8 cellular contexts compared by ENCODE assay signal in the genomic region with DNA sequence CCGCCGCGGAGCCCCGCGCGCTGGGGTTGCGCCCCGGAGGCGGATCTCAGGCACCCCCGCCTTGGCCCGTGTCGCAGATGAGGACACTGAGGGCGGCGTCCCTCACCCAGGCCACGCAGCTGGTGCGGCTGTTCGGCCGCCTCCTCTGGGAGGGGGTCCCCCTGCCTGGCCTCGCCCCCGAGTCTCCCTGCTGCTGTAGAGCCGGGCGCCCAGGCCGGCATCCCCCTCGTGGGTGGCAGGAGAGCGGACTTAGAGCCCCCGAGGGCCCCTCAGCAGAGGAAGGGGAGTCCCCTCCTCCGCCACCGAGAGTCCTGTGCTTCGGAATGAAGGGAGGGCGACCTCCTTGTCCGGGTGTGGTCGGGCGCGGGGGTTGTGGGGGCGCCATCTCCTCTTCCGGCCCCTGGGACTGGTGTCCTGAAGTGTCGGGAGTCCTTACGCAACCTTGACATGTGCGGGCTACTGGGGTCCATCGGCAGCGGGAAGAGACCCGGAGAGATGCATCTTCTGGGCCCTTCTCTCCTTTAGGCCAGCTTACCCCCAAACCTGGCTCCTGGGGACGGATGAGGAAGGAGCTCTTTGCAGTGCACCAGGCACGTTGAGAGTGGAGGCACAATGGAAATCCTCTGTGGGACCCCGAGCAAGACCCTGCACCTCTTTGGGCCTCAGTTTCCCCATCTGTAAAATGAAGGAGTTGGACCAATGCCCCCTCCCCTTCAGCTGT. TPM values are rescaled to one million over a fixed set of nuclear protein-coding genes. Genes with fewer than 3 reads are reported as not detected.
DNase-seq lines count a peak whose midpoint lies in the region; FAIRE-seq and TF ChIP-seq lines count a peak whose summit lies in the region.

No MANE protein-coding gene starts in this region.

- H3K36me3 ChIP-seq in H7 (replicated peaks; ENCODE audit: control insufficient read depth, insufficient read depth, low read length) (no peaks in the 10 kb centered on the region), SU-DHL-6 (ENCODE audit: low read length) (no peaks in the 10 kb centered on the region), endothelial cell of umbilical vein (ENCODE audit: control insufficient read depth in 2 of 2, extremely low read depth in 1 of 2, insufficient read depth in 2 of 2, low read length in 2 of 2) (no peaks in the 10 kb centered on the region)

- TF ChIP-seq CTCF in C4-2B (conservative IDR thresholded peaks at IDR 0.05) (no peak), SU-DHL-6 (IDR thresholded peaks at IDR 0.05; ENCODE audit: insufficient read depth, low read length, poor library complexity, severe bottlenecking) (no peak), endothelial cell of umbilical vein (IDR thresholded peaks at IDR 0.05; ENCODE audit: extremely low read depth in 1 of 2, insufficient read depth in 1 of 2, low read depth in 1 of 2, low read length in 2 of 2) (no peak), nephron (IDR thresholded peaks at IDR 0.05; ENCODE audit: unreplicated experiment in 3 of 3) (no peak)

- intact Hi-C loops in endothelial cell of umbilical vein (cut with micrococcal nuclease): loop anchor here (1.0 to 5.0 kb wide), 2 partner anchors 100 to 221 kb away; no protein-coding TSS in a partner anchor

- peak overlapping the region; percentile 84 for H3K27ac ChIP-seq in C4-2B
- H3K27ac ChIP-seq in SU-DHL-6 (ENCODE audit: low read depth, low read length): no peak overlapping the region
- H3K27ac ChIP-seq in endothelial cell of umbilical vein (ENCODE audit: insufficient read depth, low read depth, low read length): no peak overlapping the region

- H2AFZ ChIP-seq in SU-DHL-6 (ENCODE audit: low read depth, low read length, severe bottlenecking): peak overlapping the region; percentile 99
- peak overlapping the region; percentile 95 for H2AFZ ChIP-seq in endothelial cell of umbilical vein (ENCODE audit: low read depth, low read length)

- no peaks in the 10 kb centered on the region for H3K36me3 Mint-ChIP-seq in nephron (ENCODE audit: low read depth)

- dilution Hi-C loops in endothelial cell of umbilical vein (cut with MboI; ENCODE audit: extremely low pct_ligation_motif_present, low sequenced_read_pairs): loop anchor here (25.0 kb wide), 1 partner anchor 180 kb away; no protein-coding TSS in a partner anchor

- H4K20me1 ChIP-seq in SU-DHL-6 (ENCODE audit: low read depth, low read length): no peaks in the 10 kb centered on the region
- H4K20me1 ChIP-seq in endothelial cell of umbilical vein (replicated peaks; ENCODE audit: control insufficient read depth, extremely low read depth, insufficient read depth, low read length): no peaks in the 10 kb centered on the region

- no peak for TF ChIP-seq POLR2A in endothelial cell of umbilical vein (IDR thresholded peaks at IDR 0.05; ENCODE audit: low read depth, low read length)

- H3K9ac ChIP-seq in SU-DHL-6 (ENCODE audit: low read length) (peak overlapping the region; percentile 72), endothelial cell of umbilical vein (replicated peaks; ENCODE audit: extremely low read depth, insufficient read depth, low read length) (no peak overlapping the region)

- H3K27me3 Mint-ChIP-seq in nephron (ENCODE audit: low read depth): peaks cover 64% of the 10 kb centered on the region

- peaks cover 34% of the 10 kb centered on the region for H3K27me3 ChIP-seq in H7 (ENCODE audit: control insufficient read depth, insufficient read depth, low read length)
- H3K27me3 ChIP-seq in SU-DHL-6 (ENCODE audit: low read length): no peaks in the 10 kb centered on the region
- peaks cover 0 to 3% of the 10 kb centered on the region in 2 experiments for H3K27me3 ChIP-seq in endothelial cell of umbilical vein (ENCODE audit: control insufficient read depth in 2 of 2, insufficient read depth in 2 of 2, low read length in 2 of 2)

- no peaks in the 10 kb centered on the region for H3K9me1 ChIP-seq in endothelial cell of umbilical vein (replicated peaks; ENCODE audit: control insufficient read depth, extremely low read depth, insufficient read depth, low read length)

- peak overlapping the region; percentile 90 for H3K4me2 ChIP-seq in SU-DHL-6 (ENCODE audit: low read depth, low read length, poor library complexity, severe bottlenecking)
- peak overlapping the region; percentile 72 for H3K4me2 ChIP-seq in endothelial cell of umbilical vein (ENCODE audit: insufficient read depth, low read length)

- peak overlapping the region; percentile 60 for H3K4me3 ChIP-seq in H7 (ENCODE audit: insufficient read depth, low read depth, low read length)
- H3K4me3 ChIP-seq in SU-DHL-6 (ENCODE audit: insufficient read depth, low read length, poor library complexity, severe bottlenecking): peak overlapping the region; percentile 68
- H3K4me3 ChIP-seq in endothelial cell of umbilical vein (replicated peaks in 1 of 3; ENCODE audit: insufficient read depth in 1 of 3, low read depth in 1 of 3, low read length in 3 of 3): peak overlapping the region; percentile 30 to 43 (median 35)

- peaks cover 5% of the 10 kb centered on the region for H3K4me1 Mint-ChIP-seq in nephron

- peaks cover 11% of the 10 kb centered on the region for H3K4me1 ChIP-seq in endothelial cell of umbilical vein (ENCODE audit: control insufficient read depth, extremely low read depth, insufficient read depth, low read length)

- POLR2A ChIA-PET in endothelial cell of umbilical vein (lab: Charles Lee): no interaction called here

- H3K79me2 ChIP-seq in SU-DHL-6 (ENCODE audit: insufficient read depth, low read length) (no peaks in the 10 kb centered on the region), endothelial cell of umbilical vein (ENCODE audit: control insufficient read depth, insufficient read depth, low read length) (no peaks in the 10 kb centered on the region)

- no peaks in the 10 kb centered on the region for H3K9me2 ChIP-seq in SU-DHL-6 (replicated peaks; ENCODE audit: insufficient read depth, low read length)

- no peaks in the 10 kb centered on the region for H3K9me3 Mint-ChIP-seq in nephron

- CTCF ChIA-PET in endothelial cell of umbilical vein (lab: Charles Lee): interaction anchor here (1.0 to 3.3 kb wide), 15 partner anchors 9 to 267 kb away, joined by 3 to 163 read pairs (median 5); a partner anchor contains a TSS

- no peaks in the 10 kb centered on the region for H3K9me3 ChIP-seq in SU-DHL-6 (ENCODE audit: insufficient read depth, low read length)
- H3K9me3 ChIP-seq in endothelial cell of umbilical vein (replicated peaks; ENCODE audit: control insufficient read depth, insufficient read depth, low read length): no peaks in the 10 kb centered on the region

- DNase-seq in H7 (peak; percentile 88), endothelial cell of umbilical vein (ENCODE audit: low read depth, low spot score) (peak; percentile 23), T-helper 9 cell (no peak), epidermal melanocyte (ENCODE audit: insufficient read length, low spot score) (no peak), NCI-H1436 (lab: John Stamatoyannopoulos, UW) (no peak)

- H3K4me3 Mint-ChIP-seq in nephron: peak overlapping the region; percentile 81 to 90 (median 87)

- H3F3A ChIP-seq in SU-DHL-6 (ENCODE audit: insufficient read depth): no peaks in the 10 kb centered on the region; the same call in 1 of the 2 replicates

- no peak for FAIRE-seq in endothelial cell of umbilical vein (lab: Jason Lieb, UNC)

- BruUV-seq in endothelial cell of umbilical vein (replicated peaks; lab: Mats Ljungman, UMichigan): no TSS peak

- no peak overlapping the region for H3K27ac Mint-ChIP-seq in nephron

TF ChIP-seq in endothelial cell of umbilical vein, 7 proteins besides CTCF, POLR2A, EP300 and RAD21:
- TF ChIP-seq, protein P1, sequence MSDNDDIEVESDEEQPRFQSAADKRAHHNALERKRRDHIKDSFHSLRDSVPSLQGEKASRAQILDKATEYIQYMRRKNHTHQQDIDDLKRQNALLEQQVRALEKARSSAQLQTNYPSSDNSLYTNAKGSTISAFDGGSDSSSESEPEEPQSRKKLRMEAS (IDR thresholded peaks at IDR 0.05; ENCODE audit: insufficient read depth, insufficient read length): no peak
- TF ChIP-seq JUN (IDR thresholded peaks at IDR 0.05; ENCODE audit: borderline replicate concordance, insufficient read depth, insufficient read length, low read depth) (no peak), EZH2 (IDR thresholded peaks at IDR 0.05; ENCODE audit: borderline replicate concordance, low read depth, low read length, severe bottlenecking) (no peak)

RNA-seq across cellular contexts. Expression of a gene that starts 11.7 kb away (rescaled TPM):
- 53.1 and 61.9 TPM in 2 replicates for total RNA-seq in H7 (2014; rRNA removed; shearing (Covaris generic))
- 44.4 and 46.4 TPM in 2 replicates for total RNA-seq in endothelial cell of umbilical vein
- 21.7 and 25.5 TPM in 2 replicates for polyA plus RNA-seq in endothelial cell of umbilical vein
- polyA plus RNA-seq in endothelial cell of umbilical vein (2011; cell fraction: cytosol; rRNA removed): 31.9 and 36.6 TPM in 2 replicates
- 52.6 and 72.7 TPM in 2 replicates for polyA plus RNA-seq in endothelial cell of umbilical vein (2011; cell fraction: nucleus; rRNA removed)
- polyA plus RNA-seq in endothelial cell of umbilical vein (2012): 26.5 and 44.8 TPM in 2 replicates
- polyA minus RNA-seq in endothelial cell of umbilical vein: 33.5 and 38.8 TPM in 2 replicates
- 153 TPM for polyA minus RNA-seq in endothelial cell of umbilical vein (2011; cell fraction: cytosol; rRNA and poly(A)+ RNA removed)
- polyA minus RNA-seq in endothelial cell of umbilical vein (2011; cell fraction: nucleus; rRNA and poly(A)+ RNA removed): 17.4 and 31.7 TPM in 2 replicates

RNA-seq across cellular contexts. Expression of a gene that starts 17.5 kb away (rescaled TPM):
- 0.11 and 0.31 TPM in 2 replicates for total RNA-seq in H7 (2014; rRNA removed; shearing (Covaris generic))
- not detected in 2 replicates for total RNA-seq in endothelial cell of umbilical vein
- not detected in 2 replicates for polyA plus RNA-seq in endothelial cell of umbilical vein
- not detected in 2 replicates for polyA plus RNA-seq in endothelial cell of umbilical vein (2011; cell fraction: cytosol; rRNA removed)
- polyA plus RNA-seq in endothelial cell of umbilical vein (2011; cell fraction: nucleus; rRNA removed): not detected in 2 replicates
- polyA plus RNA-seq in endothelial cell of umbilical vein (2012): 0.11 TPM in 1 of 2 replicates, not detected in the other
- not detected in 2 replicates for polyA minus RNA-seq in endothelial cell of umbilical vein
- polyA minus RNA-seq in endothelial cell of umbilical vein (2011; cell fraction: cytosol; rRNA and poly(A)+ RNA removed): not detected
- not detected in 2 replicates for polyA minus RNA-seq in endothelial cell of umbilical vein (2011; cell fraction: nucleus; rRNA and poly(A)+ RNA removed)

Comparison
In these comparisons a context has a peak if more than half of its experiments do, and no peak if none do; other contexts are left out.
1. DNase-seq: peak in H7 (single experiment) and endothelial cell of umbilical vein (single experiment); none in T-helper 9 cell (single experiment), epidermal melanocyte (single experiment) and NCI-H1436 (single experiment).
2. Peak in every context shown above with its lines, with median percentiles within 50 percentile points of each other: H3K4me3 ChIP-seq.